Comparison of ENCODE assay signal across 11 cellular contexts in the genomic region with DNA sequence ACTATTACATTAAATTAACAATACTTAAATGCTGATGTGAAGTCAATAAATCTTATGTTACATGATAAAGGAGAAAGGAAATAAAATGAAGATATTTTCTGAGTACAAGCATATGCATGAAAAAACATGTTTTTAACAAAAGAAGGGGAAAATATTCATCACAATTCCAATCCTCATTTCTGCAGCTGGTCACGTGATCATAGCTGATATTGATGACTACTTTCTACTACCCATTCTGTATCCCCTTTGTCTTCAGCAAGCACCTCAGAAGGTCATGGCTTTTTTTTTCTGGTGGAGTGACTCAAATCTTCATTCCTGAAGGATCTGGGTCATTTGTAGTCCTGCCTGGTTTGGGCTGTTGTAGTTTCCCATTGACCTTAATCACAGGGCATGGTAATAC.
"Had no signal": no experiment of that assay in that cellular context is flagged by ENCODE, and none has a peak within 500 bp of the region (broad histone marks: within the 10 kb centered on the region; RNA-seq: fewer than 3 reads in every experiment).

No MANE protein-coding gene starts in this region.

- H3K27ac Mint-ChIP-seq: GM23338, H9, HFFc6 had no signal

- FAIRE-seq: H1, H54 had no signal

- H3K9me3 Mint-ChIP-seq: HFFc6 had no signal

- H3K36me3 ChIP-seq: HAP-1 had no signal

- H3K4me3 Mint-ChIP-seq: GM23338, H9, HFFc6 had no signal

- H3K27ac ChIP-seq: GM23248 had no signal

- ATAC-seq: GM23338, HCT116 had no signal

- H2AFZ ChIP-seq: GM23248, GM23338 had no signal

- H3K9ac ChIP-seq: GM23248 had no signal

- H3K9me3 ChIP-seq: HAP-1 had no signal

- H3K4me2 ChIP-seq: GM23338 had no signal

- H3K4me1 ChIP-seq: HAP-1 had no signal

- DNase-seq: GM23248, GOT3, H7, H9, HCEC 1CT, HFFc6 had no signal

- H3K4me3 ChIP-seq: GM23248, GM23338, HAP-1 had no signal
